17 cellular contexts compared by ENCODE assay signal in genomic region chr14:96509457-96510090, GRCh38. TPM values are rescaled to one million over a fixed set of nuclear protein-coding genes. Genes with fewer than 3 reads are reported as not detected.
DNase-seq lines count a peak whose midpoint lies in the region; ATAC-seq and TF ChIP-seq lines count a peak whose summit lies in the region.
"Had no signal": no experiment of that assay in that cellular context is flagged by ENCODE, and none has a peak within 500 bp of the region (broad histone marks: within the 10 kb centered on the region; RNA-seq: fewer than 3 reads in every experiment).

No MANE protein-coding gene starts in this region.

- H3K4me3 Mint-ChIP-seq in stimulated activated naive B cell treated with anti-CD40 and anti-IgM and Interleukin-4, amounts not matched to agents 10 μg/mL and 1 μg/mL and 100 μg/mL, for 72 hours, result no peak overlapping the region
- H3K4me3 Mint-ChIP-seq: activated naive CD4-positive, alpha-beta T cell treated with anti-CD3 and anti-CD28 coated beads, Interleukin-2, amount 10 ng/mL, durations not matched to agents 7 days and 5 days had no signal

- no peak overlapping the region for H3K4me2 ChIP-seq in mesendoderm (ENCODE audit: low read length)

- WGBS in suprapubic skin, result 71% methylated on average over 6 of the region's 6 CpGs
- WGBS in mesendoderm (ENCODE audit: extremely low coverage, insufficient coverage, low lambda C conversion rate), result no CpG with 5 or more reads among the region's 6 CpGs

- ATAC-seq in left ventricle myocardium superior (peak; percentile 19), HG02798 (IDR thresholded peaks at IDR 0.05; ENCODE audit: poor library complexity, unreplicated experiment) (peak; percentile 47)
- peak; percentile 39 to 42 for ATAC-seq in stimulated activated naive B cell treated with anti-CD40 and anti-IgM and Interleukin-4, amounts not matched to agents 10 μg/mL and 1 μg/mL and 100 μg/mL, for 72 hours (replicated peaks)
- ATAC-seq: WTC11 had no signal

- TF ChIP-seq CTCF in suprapubic skin (IDR thresholded peaks at IDR 0.05), result no peak

- TF ChIP-seq POLR2A in suprapubic skin (IDR thresholded peaks at IDR 0.05), result no peak

- H3K27ac Mint-ChIP-seq in stimulated activated naive B cell treated with anti-CD40 and anti-IgM and Interleukin-4, amounts not matched to agents 10 μg/mL and 1 μg/mL and 100 μg/mL, for 72 hours, result no peak overlapping the region
- H3K27ac Mint-ChIP-seq: activated naive CD4-positive, alpha-beta T cell treated with anti-CD3 and anti-CD28 coated beads, Interleukin-2, amount 10 ng/mL, durations not matched to agents 7 days and 5 days had no signal

- no peak overlapping the region for H2BK5ac ChIP-seq in mesendoderm (ENCODE audit: low read length)

- H3K4me1 Mint-ChIP-seq in stimulated activated naive B cell treated with anti-CD40 and anti-IgM and Interleukin-4, amounts not matched to agents 10 μg/mL and 1 μg/mL and 100 μg/mL, for 72 hours, result peaks cover 33 to 76% of the 10 kb centered on the region in 2 donors

- H2AK5ac ChIP-seq in mesendoderm (ENCODE audit: low read length), result no peak overlapping the region

- no peaks in the 10 kb centered on the region for H3K9me3 Mint-ChIP-seq in stimulated activated naive B cell treated with anti-CD40 and anti-IgM and Interleukin-4, amounts not matched to agents 10 μg/mL and 1 μg/mL and 100 μg/mL, for 72 hours
- H3K9me3 Mint-ChIP-seq: activated naive CD4-positive, alpha-beta T cell treated with anti-CD3 and anti-CD28 coated beads, Interleukin-2, amount 10 ng/mL, durations not matched to agents 7 days and 5 days; WTC11 had no signal

- H3K18ac ChIP-seq in mesendoderm (ENCODE audit: low read length), result no peak overlapping the region

- no peak overlapping the region for H3K4ac ChIP-seq in mesendoderm (ENCODE audit: low read depth, low read length)

- H4K8ac ChIP-seq in mesendoderm (ENCODE audit: low read depth, low read length), result no peak overlapping the region

- H3K36me3 ChIP-seq in suprapubic skin (no peaks in the 10 kb centered on the region), mesendoderm (ENCODE audit: control insufficient read depth, insufficient read depth, low read length) (no peaks in the 10 kb centered on the region)
- H3K36me3 ChIP-seq: cardiac muscle cell had no signal

- intact Hi-C loops in left ventricle myocardium superior (cut with micrococcal nuclease), result no loop called here
- intact Hi-C loops in cardiac septum (cut with DNase I), result no loop called here

- H2BK15ac ChIP-seq in mesendoderm (replicated peaks; ENCODE audit: low read depth), result no peak overlapping the region

- H3K27me3 Mint-ChIP-seq in stimulated activated naive B cell treated with anti-CD40 and anti-IgM and Interleukin-4, amounts not matched to agents 10 μg/mL and 1 μg/mL and 100 μg/mL, for 72 hours, result no peaks in the 10 kb centered on the region
- H3K27me3 Mint-ChIP-seq: activated naive CD4-positive, alpha-beta T cell treated with anti-CD3 and anti-CD28 coated beads, Interleukin-2, amount 10 ng/mL, durations not matched to agents 7 days and 5 days had no signal

- peaks cover 83% of the 10 kb centered on the region for H3K79me2 ChIP-seq in mesendoderm (ENCODE audit: control insufficient read depth, insufficient read depth, low read length)

- H3K9me3 ChIP-seq in suprapubic skin, result no peaks in the 10 kb centered on the region
- H3K9me3 ChIP-seq: HAP-1 had no signal

- H3K79me1 ChIP-seq in mesendoderm (ENCODE audit: low read length), result no peaks in the 10 kb centered on the region

- H3K4me3 ChIP-seq in suprapubic skin, result no peak overlapping the region
- no peak overlapping the region for H3K4me3 ChIP-seq in mesendoderm (ENCODE audit: low read length)
- H3K4me3 ChIP-seq: cardiac muscle cell, HAP-1 had no signal

- no peak overlapping the region for H3K27ac ChIP-seq in suprapubic skin
- H3K27ac ChIP-seq in mesendoderm (ENCODE audit: low read depth, low read length), result no peak overlapping the region
- H3K27ac ChIP-seq: RWPE1 had no signal

- no peak overlapping the region for H3K23ac ChIP-seq in mesendoderm (ENCODE audit: low read length)

- no peak overlapping the region for H2BK120ac ChIP-seq in mesendoderm (ENCODE audit: low read depth, low read length)

- peaks cover 62% of the 10 kb centered on the region for H3K4me1 ChIP-seq in suprapubic skin
- peaks cover 9% of the 10 kb centered on the region for H3K4me1 ChIP-seq in mesendoderm (ENCODE audit: control insufficient read depth, low read depth, low read length)

- H3K9ac ChIP-seq in mesendoderm (ENCODE audit: low read length), result no peak overlapping the region

- H3K36me3 Mint-ChIP-seq in stimulated activated naive B cell treated with anti-CD40 and anti-IgM and Interleukin-4, amounts not matched to agents 10 μg/mL and 1 μg/mL and 100 μg/mL, for 72 hours, result peaks cover 10 to 15% of the 10 kb centered on the region in 2 donors
- H3K36me3 Mint-ChIP-seq: WTC11 had no signal

- H3K56ac ChIP-seq in mesendoderm (ENCODE audit: low read length), result no peak overlapping the region

- H3K27me3 ChIP-seq in suprapubic skin (no peaks in the 10 kb centered on the region), mesendoderm (ENCODE audit: insufficient read depth, low read length, poor library complexity) (no peaks in the 10 kb centered on the region)
- H3K27me3 ChIP-seq: cardiac muscle cell had no signal

- TF ChIP-seq EP300 in suprapubic skin (IDR thresholded peaks at IDR 0.05), result no peak

- H4K5ac ChIP-seq in mesendoderm (ENCODE audit: low read length), result no peak overlapping the region

- no peak for DNase-seq in left ventricle myocardium superior
- no peak for DNase-seq in cardiac septum (ENCODE audit: low spot score)
- DNase-seq in SW480 (ENCODE audit: low spot score), result peak; percentile 6
- no peak for DNase-seq in stimulated activated naive B cell treated with anti-CD40 and anti-IgM and Interleukin-4, amounts not matched to agents 10 μg/mL and 1 μg/mL and 100 μg/mL, for 72 hours
- no peak for DNase-seq in suprapubic skin (ENCODE audit: low spot score in 2 of 2)
- no peak for DNase-seq in SW 1271 (lab: John Stamatoyannopoulos, UW)
- DNase-seq in mesendoderm, result no peak
- DNase-seq: activated naive CD4-positive, alpha-beta T cell treated with anti-CD3 and anti-CD28 coated beads, Interleukin-2, amount 10 ng/mL, durations not matched to agents 7 days and 5 days; COR-L47; effector memory CD4-positive, alpha-beta T cell; NCI-H774; stimulated activated CD4-positive, alpha-beta T cell treated with anti-CD3 and anti-CD28 coated beads, Interleukin-15, amount 100 ng/mL, for 24 hours had no signal

RNA-seq across cellular contexts. Expression of gene PAPOLA, which starts 7.4 kb away (rescaled TPM):
- total RNA-seq in left ventricle myocardium superior (166 TPM), cardiac septum (137 TPM), suprapubic skin (100 to 1,000 TPM in 2 of 4 donors, 10 to 100 TPM in 2; 76.6 to 250 (median 110) TPM)
- 167 TPM for polyA plus RNA-seq in mesendoderm (2013, experiment 1 of 2)
- 168 TPM for polyA plus RNA-seq in mesendoderm (2013, experiment 2 of 2)
